8 cellular contexts compared by ENCODE assay signal in genomic region chr6:135535989-135536414, GRCh38. TPM values are rescaled to one million over a fixed set of nuclear protein-coding genes. Genes with fewer than 3 reads are reported as not detected.
DNase-seq lines count a peak whose midpoint lies in the region; ATAC-seq lines count a peak whose summit lies in the region.

No MANE protein-coding gene starts in this region.

- no peaks in the 10 kb centered on the region for H3K36me3 ChIP-seq in CD8-positive, alpha-beta memory T cell (ENCODE audit: insufficient read depth, low read length)
- H3K36me3 ChIP-seq in adipocyte (ENCODE audit: control insufficient read depth, insufficient read depth, low read length, severe bottlenecking) (no peaks in the 10 kb centered on the region), iPS DF 6.9 (ENCODE audit: control insufficient read depth, insufficient read depth, low read length) (no peaks in the 10 kb centered on the region)

- CTCF ChIA-PET in CD8-positive, alpha-beta memory T cell (lab: Charles Lee), result interaction anchor here (0.6 to 2.6 kb wide), 16 partner anchors 8 to 691 kb away, joined by 3 to 21 read pairs (median 3); no protein-coding TSS in a partner anchor

- H3K4me3 ChIP-seq in CD8-positive, alpha-beta memory T cell (ENCODE audit: low read length), result no peak overlapping the region
- peak overlapping the region; percentile 10 for H3K4me3 ChIP-seq in adipocyte (ENCODE audit: low read length)
- H3K4me3 ChIP-seq in iPS DF 6.9 (ENCODE audit: low read length), result no peak overlapping the region

- WGBS in iPS DF 6.9 (ENCODE audit: insufficient coverage, insufficient read length), result no CpG with 5 or more reads among the region's 4 CpGs

- POLR2A ChIA-PET in CD8-positive, alpha-beta memory T cell (lab: Charles Lee), result interaction anchor here (1.2 kb wide), 1 partner anchor 690 kb away, joined by 3 read pairs; no protein-coding TSS in a partner anchor

- peaks cover 6% of the 10 kb centered on the region for H3K4me1 ChIP-seq in CD8-positive, alpha-beta memory T cell (ENCODE audit: insufficient read depth, low read length)
- H3K4me1 ChIP-seq in adipocyte (ENCODE audit: control insufficient read depth, insufficient read depth, low read length) (peaks cover 14% of the 10 kb centered on the region), iPS DF 6.9 (ENCODE audit: control insufficient read depth, insufficient read depth, low read length) (peaks cover 3% of the 10 kb centered on the region; the same call in 1 of the 2 replicates)

- no peak for ATAC-seq in HG03045 (IDR thresholded peaks at IDR 0.05; ENCODE audit: unreplicated experiment)
- no peak for ATAC-seq in HG03469 (IDR thresholded peaks at IDR 0.05; ENCODE audit: unreplicated experiment)

- H3K9me3 Mint-ChIP-seq in CD8-positive, alpha-beta memory T cell, result no peaks in the 10 kb centered on the region

- H3K9ac ChIP-seq in adipocyte (ENCODE audit: low read length), result peak overlapping the region; percentile 8

- H3K9me3 ChIP-seq in CD8-positive, alpha-beta memory T cell (ENCODE audit: low read length), result no peaks in the 10 kb centered on the region
- H3K9me3 ChIP-seq in adipocyte (ENCODE audit: control insufficient read depth, low read length) (no peaks in the 10 kb centered on the region), iPS DF 6.9 (ENCODE audit: control insufficient read depth, insufficient read depth, low read length) (no peaks in the 10 kb centered on the region)

- peak in 2 of 5 donors; percentile 17 to 35 for DNase-seq in CD8-positive, alpha-beta memory T cell
- DNase-seq in GM19238 (ENCODE audit: insufficient read length, low spot score) (peak; percentile 3), NCI-H2227 (lab: John Stamatoyannopoulos, UW; ENCODE audit: unreplicated experiment) (peak; percentile 48), adipocyte (ENCODE audit: low read depth) (peak; percentile 88), iPS DF 6.9 (ENCODE audit: low read depth, low spot score) (peak; percentile 27)
- DNase-seq in stimulated activated CD8-positive, alpha-beta memory T cell treated with anti-CD3 and anti-CD28 coated beads, Interleukin-4, amount 100 ng/mL, for 48 hours, result peak; percentile 32

- H3K4me3 Mint-ChIP-seq in CD8-positive, alpha-beta memory T cell, result peak overlapping the region in 6 of 7 donors; percentile 2 to 72 (median 54)

- no peaks in the 10 kb centered on the region for H3K36me3 Mint-ChIP-seq in CD8-positive, alpha-beta memory T cell

- peaks cover 4 to 12% of the 10 kb centered on the region in 2 donors for H3K27me3 Mint-ChIP-seq in CD8-positive, alpha-beta memory T cell

- no peak overlapping the region for H3K27ac ChIP-seq in CD8-positive, alpha-beta memory T cell (ENCODE audit: low read depth, low read length)
- H3K27ac ChIP-seq in iPS DF 6.9 (ENCODE audit: low read length), result no peak overlapping the region

- peaks cover 13 to 25% (median 19%) of the 10 kb centered on the region in 3 donors for H3K4me1 Mint-ChIP-seq in CD8-positive, alpha-beta memory T cell

- no peaks in the 10 kb centered on the region for H3K27me3 ChIP-seq in CD8-positive, alpha-beta memory T cell (ENCODE audit: insufficient read depth, low read length, poor library complexity, severe bottlenecking)
- H3K27me3 ChIP-seq in adipocyte (replicated peaks; ENCODE audit: control insufficient read depth, insufficient read depth, low read length), result no peaks in the 10 kb centered on the region
- no peaks in the 10 kb centered on the region for H3K27me3 ChIP-seq in iPS DF 6.9 (ENCODE audit: control insufficient read depth, insufficient read depth, low read length)

- H3K27ac Mint-ChIP-seq in CD8-positive, alpha-beta memory T cell, result peak overlapping the region in 3 of 8 donors; percentile 41 to 79 (median 72)

RNA-seq across cellular contexts. Expression of gene AHI1, which starts 38.5 kb away (rescaled TPM):
- total RNA-seq in CD8-positive, alpha-beta memory T cell, result 10 to 100 TPM; 41.1 to 41.2 TPM
- 3.6 TPM for polyA plus RNA-seq in CD8-positive, alpha-beta memory T cell
